Comparison of ENCODE assay signal across 1 cellular context in the genomic region with DNA sequence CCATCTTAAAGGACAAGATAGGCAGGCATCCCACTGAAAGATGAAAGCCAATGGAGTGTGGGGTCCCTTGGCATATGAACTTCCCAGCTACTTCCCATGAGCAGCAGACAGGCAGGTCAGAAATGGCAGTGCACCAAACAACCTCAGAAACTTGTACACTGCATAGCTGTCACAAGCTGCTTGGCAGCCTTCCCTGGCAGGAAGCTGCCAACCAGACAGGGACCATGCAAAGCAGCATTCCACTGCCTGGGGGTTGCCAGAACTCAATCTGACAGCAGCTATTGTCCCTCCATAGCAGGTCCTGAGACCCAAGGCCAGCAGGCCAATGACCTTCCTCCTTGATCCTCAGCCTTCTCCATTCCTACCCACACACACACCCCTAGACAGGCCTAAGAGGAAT.
TF ChIP-seq lines count a peak whose summit lies in the region.

No MANE protein-coding gene starts in this region.

TF ChIP-seq in IMR-90, 13 proteins besides CTCF, POLR2A, EP300 and RAD21:
- TF ChIP-seq, protein P1, sequence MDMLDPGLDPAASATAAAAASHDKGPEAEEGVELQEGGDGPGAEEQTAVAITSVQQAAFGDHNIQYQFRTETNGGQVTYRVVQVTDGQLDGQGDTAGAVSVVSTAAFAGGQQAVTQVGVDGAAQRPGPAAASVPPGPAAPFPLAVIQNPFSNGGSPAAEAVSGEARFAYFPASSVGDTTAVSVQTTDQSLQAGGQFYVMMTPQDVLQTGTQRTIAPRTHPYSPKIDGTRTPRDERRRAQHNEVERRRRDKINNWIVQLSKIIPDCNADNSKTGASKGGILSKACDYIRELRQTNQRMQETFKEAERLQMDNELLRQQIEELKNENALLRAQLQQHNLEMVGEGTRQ (IDR thresholded peaks at IDR 0.05; ENCODE audit: low read depth, low read length) = no peak
- TF ChIP-seq SMC3 (IDR thresholded peaks at IDR 0.05; ENCODE audit: low read depth, low read length) (no peak), NFE2L2 (IDR thresholded peaks at IDR 0.05; ENCODE audit: low read depth, low read length) (no peak), MXI1 (IDR thresholded peaks at IDR 0.05; ENCODE audit: borderline replicate concordance, low read depth, low read length) (no peak), CEBPB (IDR thresholded peaks at IDR 0.05; ENCODE audit: low read depth, low read length) (no peak), RFX5 (IDR thresholded peaks at IDR 0.05; ENCODE audit: low read depth, low read length) (no peak), RCOR1 (IDR thresholded peaks at IDR 0.05; ENCODE audit: insufficient replicate concordance, low read length) (no peak), FOS (IDR thresholded peaks at IDR 0.05; ENCODE audit: low read depth, low read length) (no peak), CHD1 (IDR thresholded peaks at IDR 0.05; ENCODE audit: low read depth, low read length) (no peak), MAZ (IDR thresholded peaks at IDR 0.05; ENCODE audit: borderline replicate concordance, low read depth, low read length) (no peak), BHLHE40 (IDR thresholded peaks at IDR 0.05; ENCODE audit: low read depth, low read length) (no peak), MAFK (IDR thresholded peaks at IDR 0.05; ENCODE audit: low read depth, low read length) (no peak)
- TF ChIP-seq, protein P2, sequence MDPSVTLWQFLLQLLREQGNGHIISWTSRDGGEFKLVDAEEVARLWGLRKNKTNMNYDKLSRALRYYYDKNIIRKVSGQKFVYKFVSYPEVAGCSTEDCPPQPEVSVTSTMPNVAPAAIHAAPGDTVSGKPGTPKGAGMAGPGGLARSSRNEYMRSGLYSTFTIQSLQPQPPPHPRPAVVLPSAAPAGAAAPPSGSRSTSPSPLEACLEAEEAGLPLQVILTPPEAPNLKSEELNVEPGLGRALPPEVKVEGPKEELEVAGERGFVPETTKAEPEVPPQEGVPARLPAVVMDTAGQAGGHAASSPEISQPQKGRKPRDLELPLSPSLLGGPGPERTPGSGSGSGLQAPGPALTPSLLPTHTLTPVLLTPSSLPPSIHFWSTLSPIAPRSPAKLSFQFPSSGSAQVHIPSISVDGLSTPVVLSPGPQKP (IDR thresholded peaks at IDR 0.05; ENCODE audit: borderline replicate concordance, low read depth, low read length) = no peak
